ENCODE assay signal across 9 cellular contexts in genomic region chr12:79737875-79738718, GRCh38. TPM values are rescaled to one million over a fixed set of nuclear protein-coding genes. Genes with fewer than 3 reads are reported as not detected.
DNase-seq lines count a peak whose midpoint lies in the region; ATAC-seq, FAIRE-seq and TF ChIP-seq lines count a peak whose summit lies in the region.
"Had no signal": no experiment of that assay in that cellular context is flagged by ENCODE, and none has a peak within 500 bp of the region (broad histone marks: within the 10 kb centered on the region; RNA-seq: fewer than 3 reads in every experiment).

No MANE protein-coding gene starts in this region.

- H3K4me3 ChIP-seq in NB4 (ENCODE audit: low read depth, low read length) (no peak overlapping the region), epithelial cell of esophagus (ENCODE audit: low read length) (no peak overlapping the region), neural progenitor cell (no peak overlapping the region)

- no peak for FAIRE-seq in GM12891 (lab: Jason Lieb, UNC)

- no peaks in the 10 kb centered on the region for H3K27me3 ChIP-seq in neural progenitor cell

- no peaks in the 10 kb centered on the region for H3F3A ChIP-seq in neural progenitor cell (ENCODE audit: low read depth)

- TF ChIP-seq CTCF in NB4 (IDR thresholded peaks at IDR 0.05; ENCODE audit: low read depth, low read length): peak; percentile 66
- peak; percentile 78 for TF ChIP-seq CTCF in epithelial cell of esophagus (IDR thresholded peaks at IDR 0.05; ENCODE audit: insufficient read depth, low read depth, low read length, missing control alignments)
- TF ChIP-seq CTCF in neural progenitor cell (IDR thresholded peaks at IDR 0.05): peak; percentile 80

- ATAC-seq in HG02623 (IDR thresholded peaks at IDR 0.05; ENCODE audit: unreplicated experiment): peak; percentile 86

- TF ChIP-seq POLR2A in GM12891 (IDR thresholded peaks at IDR 0.05; ENCODE audit: low read depth, low read length): no peak
- no peak for TF ChIP-seq POLR2A in NB4 (IDR thresholded peaks at IDR 0.05; ENCODE audit: extremely low read depth, insufficient read length)

- H3K4me3 Mint-ChIP-seq in neural progenitor cell: no peak overlapping the region
- H3K4me3 Mint-ChIP-seq: T-helper 1 cell treated with Interleukin-12 subunit alpha and Interleukin-12 subunit beta and Interleukin-4 antibody, amounts not matched to agents 30 μg/mL and 1 μg/mL, for 36 hours had no signal

- no peaks in the 10 kb centered on the region for H4K20me1 ChIP-seq in neural progenitor cell (ENCODE audit: low read depth)

- H2AFZ ChIP-seq in neural progenitor cell (replicated peaks): peak overlapping the region; percentile 90

- peaks cover 2% of the 10 kb centered on the region for H3K9me3 Mint-ChIP-seq in neural progenitor cell
- H3K9me3 Mint-ChIP-seq: T-helper 1 cell treated with Interleukin-12 subunit alpha and Interleukin-12 subunit beta and Interleukin-4 antibody, amounts not matched to agents 30 μg/mL and 1 μg/mL, for 36 hours had no signal

- no peaks in the 10 kb centered on the region for H3K27me3 Mint-ChIP-seq in neural progenitor cell (ENCODE audit: insufficient read depth, low read depth)

- no peak overlapping the region for H3K27ac Mint-ChIP-seq in neural progenitor cell
- H3K27ac Mint-ChIP-seq: T-helper 1 cell treated with Interleukin-12 subunit alpha and Interleukin-12 subunit beta and Interleukin-4 antibody, amounts not matched to agents 30 μg/mL and 1 μg/mL, for 36 hours had no signal

- no peak overlapping the region for H3K9ac ChIP-seq in neural progenitor cell

- no peaks in the 10 kb centered on the region for H3K36me3 ChIP-seq in neural progenitor cell

- no peaks in the 10 kb centered on the region for H3K79me2 ChIP-seq in neural progenitor cell (ENCODE audit: low read depth)

- no peaks in the 10 kb centered on the region for H3K4me1 Mint-ChIP-seq in neural progenitor cell

- H3K27ac ChIP-seq in neural progenitor cell: no peak overlapping the region

- no peaks in the 10 kb centered on the region for H3K36me3 Mint-ChIP-seq in neural progenitor cell

- peaks cover 10% of the 10 kb centered on the region for H3K4me1 ChIP-seq in neural progenitor cell

- peak; percentile 29 for DNase-seq in AG20443 (ENCODE audit: low spot score)
- peak; percentile 10 for DNase-seq in GM12891 (ENCODE audit: insufficient read length, low spot score)
- peak; percentile 61 for DNase-seq in NB4 (ENCODE audit: low read depth)
- DNase-seq in SHP77 treated with DMSO at 0.1 percent for 48 hours (lab: John Stamatoyannopoulos, UW): peak; percentile 29
- peak; percentile 81 for DNase-seq in epithelial cell of esophagus (ENCODE audit: low read depth)
- DNase-seq in neural progenitor cell (ENCODE audit: low spot score): peak; percentile 74
- DNase-seq in ureter (ENCODE audit: low spot score): no peak

- H3K4me2 ChIP-seq in neural progenitor cell: no peak overlapping the region

- no peaks in the 10 kb centered on the region for H3K9me3 ChIP-seq in neural progenitor cell (ENCODE audit: low read depth)

TF ChIP-seq in GM12891, 5 proteins besides CTCF, POLR2A, EP300 and RAD21:
- no peak for TF ChIP-seq SPI1 (IDR thresholded peaks at IDR 0.05; ENCODE audit: low read depth, low read length)
- no peak for TF ChIP-seq TAF1 (IDR thresholded peaks at IDR 0.05; ENCODE audit: low read depth, low read length)
- no peak for TF ChIP-seq POU2F2 (IDR thresholded peaks at IDR 0.05; ENCODE audit: low read depth, low read length)
- TF ChIP-seq POLR2AphosphoS5 (IDR thresholded peaks at IDR 0.05; ENCODE audit: low read depth, low read length): no peak
- no peak for TF ChIP-seq PAX5 (IDR thresholded peaks at IDR 0.05; ENCODE audit: insufficient read depth, low read length, severe bottlenecking)
TF ChIP-seq in GM12891: peak in this region for 0.

RNA-seq across cellular contexts. Expression of gene PAWR, which starts 47.3 kb away (rescaled TPM):
- 7.6 TPM for polyA plus RNA-seq in GM12891 (2012; ENCODE audit: low read depth, missing spikeins)
- 80.6 and 103 TPM in 2 replicates for total RNA-seq in neural progenitor cell (ENCODE audit: low replicate concordance)
- total RNA-seq in ureter: 94.1 TPM
